In the genomic region with DNA sequence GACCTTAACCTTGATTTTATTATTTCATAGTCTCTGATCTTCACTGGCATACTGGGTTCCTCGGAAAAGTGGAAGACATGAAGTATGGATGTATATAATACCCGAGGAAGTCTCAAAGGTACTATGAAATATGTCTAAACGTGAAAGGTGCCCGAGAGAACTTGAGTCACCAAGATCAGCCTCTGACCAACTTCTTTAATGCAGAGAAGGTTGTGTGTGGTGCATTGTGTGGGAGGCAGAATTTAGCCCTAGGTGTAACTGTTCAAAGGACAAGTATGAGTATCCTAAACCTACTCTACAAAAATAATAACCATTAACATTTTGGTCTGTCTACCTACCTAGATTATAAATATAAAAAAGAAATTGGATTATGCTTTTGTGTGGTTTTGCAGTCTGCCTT, we compare ENCODE assay signal across 21 cellular contexts.
"Had no signal": no experiment of that assay in that cellular context is flagged by ENCODE, and none has a peak within 500 bp of the region (broad histone marks: within the 10 kb centered on the region; RNA-seq: fewer than 3 reads in every experiment).

No MANE protein-coding gene starts in this region.

- H3K27me3 ChIP-seq: adrenal gland, body of pancreas, Peyer's patch had no signal

- H3K4me1 ChIP-seq: adrenal gland, body of pancreas, Peyer's patch had no signal

- DNase-seq: activated CD4-positive, alpha-beta T cell treated with anti-CD3 and anti-CD28 coated beads, Interleukin-2, amount 10 ng/mL, durations not matched to agents 24 days and 14 days; activated CD4-positive, alpha-beta T cell treated with anti-CD3 and anti-CD28 coated beads, Interleukin-2, amount 50 U/mL, for 4 hours; activated CD8-positive, alpha-beta T cell treated with anti-CD3 and anti-CD28 coated beads for 36 hours; activated gamma-delta T cell; activated naive CD4-positive, alpha-beta T cell treated with Interleukin-2 at 50 U/mL for 16 hours; activated T-cell treated with anti-CD3 and anti-CD28 coated beads, Interleukin-2, amount 50 U/mL, for 24 hours; body of pancreas; KG1; MM.1S; NCI-H1092; NCI-H1436 treated with DMSO at 0.1 percent for 48 hours; NCI-H1694 treated with DMSO at 0.1 percent for 48 hours; NCI-H2029; NCI-H510A; NCI-H748 treated with DMSO at 0.1 percent for 48 hours; NK-92 treated with Interleukin-12 subunit alpha and Interleukin-12 subunit beta, amount 100 ng/mL, for 24 hours; PC-3; Peyer's patch; RPMI8226 had no signal

- H3K4me3 ChIP-seq: adrenal gland, body of pancreas, Peyer's patch had no signal

- H3K36me3 ChIP-seq: adrenal gland, Peyer's patch had no signal

- H3K9me3 ChIP-seq: adrenal gland, body of pancreas, Peyer's patch had no signal

- ATAC-seq: activated CD8-positive, alpha-beta T cell treated with anti-CD3 and anti-CD28 coated beads for 36 hours; activated naive CD4-positive, alpha-beta T cell treated with anti-CD3 and anti-CD28 coated beads, Interleukin-2, amount 50 U/mL, for 72 hours; body of pancreas; PC-3 had no signal

- H3K27ac ChIP-seq: adrenal gland, body of pancreas, Peyer's patch had no signal
